3 cellular contexts compared by ENCODE assay signal in genomic region chr5:798505-799138, GRCh38. TPM values are rescaled to one million over a fixed set of nuclear protein-coding genes. Genes with fewer than 3 reads are reported as not detected.
"Had no signal": no experiment of that assay in that cellular context is flagged by ENCODE, and none has a peak within 500 bp of the region (broad histone marks: within the 10 kb centered on the region; RNA-seq: fewer than 3 reads in every experiment).

No MANE protein-coding gene starts in this region.

RNA-seq across cellular contexts. Expression of gene ZDHHC11B, which starts 14.1 kb away (rescaled TPM):
- total RNA-seq: pulmonary artery endothelial cell, renal cortical epithelial cell, smooth muscle cell had no signal
- polyA plus RNA-seq: smooth muscle cell had no signal
